10 cellular contexts compared by ENCODE assay signal in genomic region chr15:37289109-37289765, GRCh38.
DNase-seq lines count a peak whose midpoint lies in the region; ATAC-seq and TF ChIP-seq lines count a peak whose summit lies in the region.
"Had no signal": no experiment of that assay in that cellular context is flagged by ENCODE, and none has a peak within 500 bp of the region (broad histone marks: within the 10 kb centered on the region; RNA-seq: fewer than 3 reads in every experiment).

No MANE protein-coding gene starts in this region.

- no peaks in the 10 kb centered on the region for H3K36me3 ChIP-seq in HEK293 (ENCODE audit: control insufficient read depth in 2 of 2, insufficient read depth in 1 of 2, low read length in 2 of 2)
- H3K36me3 ChIP-seq: thyroid gland had no signal

- H3K9me3 ChIP-seq in AG04450 (ENCODE audit: control insufficient read depth, insufficient read depth, low read length), result no peaks in the 10 kb centered on the region
- no peaks in the 10 kb centered on the region for H3K9me3 ChIP-seq in HEK293 (ENCODE audit: control insufficient read depth, insufficient read depth, low read depth, low read length)
- H3K9me3 ChIP-seq: thyroid gland had no signal

- TF ChIP-seq POLR2A in lower leg skin (IDR thresholded peaks at IDR 0.05), result no peak

- DNase-seq in AG04450 (ENCODE audit: low read depth, low spot score), result no peak
- DNase-seq in iPS DF 19.7 (ENCODE audit: low read depth, low spot score), result peak; percentile 12
- no peak for DNase-seq in lower leg skin (ENCODE audit: low spot score in 2 of 2)
- DNase-seq in SIG-M5 (lab: John Stamatoyannopoulos, UW), result no peak
- no peak for DNase-seq in NCI-H1436 treated with DMSO at 0.1 percent for 48 hours (lab: John Stamatoyannopoulos, UW)
- DNase-seq: NCI-H510A, thyroid gland had no signal

- 48 to 60% methylated on average over 3 of the region's 3 CpGs for whole genome bisulfite sequencing in lower leg skin, 2 donors

- CTCF ChIA-PET in AG04450 (lab: Charles Lee), result no interaction called here
- CTCF ChIA-PET in HEK293 (lab: Yijun Ruan, JAX), result no interaction called here

- no peak overlapping the region for H3K27ac ChIP-seq in AG04450 (ENCODE audit: low read depth, low read length)
- H3K27ac ChIP-seq in HEK293 (ENCODE audit: extremely low read depth, low read depth, low read length), result no peak overlapping the region
- H3K27ac ChIP-seq: thyroid gland had no signal

- H3K4me1 ChIP-seq in HEK293 (ENCODE audit: control insufficient read depth, insufficient read depth, low read length), result no peaks in the 10 kb centered on the region
- H3K4me1 ChIP-seq: thyroid gland had no signal

- H3K4me3 ChIP-seq in AG04450 (ENCODE audit: low read depth, low read length), result no peak overlapping the region
- H3K4me3 ChIP-seq in HEK293 (ENCODE audit: low read depth, low read length), result no peak overlapping the region
- H3K4me3 ChIP-seq in lower leg skin (ENCODE audit: low read depth, poor library complexity, severe bottlenecking), result no peak overlapping the region
- H3K4me3 ChIP-seq: thyroid gland had no signal

- peak; percentile 93 for ATAC-seq in SK-N-SH treated with all-trans-retinoic acid at 6 μM for 48 hours
- ATAC-seq in GM18907 (IDR thresholded peaks at IDR 0.05; ENCODE audit: unreplicated experiment), result no peak

- H3K27me3 ChIP-seq in AG04450 (ENCODE audit: control insufficient read depth, insufficient read depth, low read length), result no peaks in the 10 kb centered on the region
- H3K27me3 ChIP-seq: thyroid gland had no signal

- TF ChIP-seq CTCF in AG04450 (IDR thresholded peaks at IDR 0.05; ENCODE audit: low read depth, low read length), result peak; percentile 53
- no peak for TF ChIP-seq CTCF in HEK293 (tag by site-specific recombination; IDR thresholded peaks at IDR 0.05)
- TF ChIP-seq CTCF in lower leg skin (IDR thresholded peaks at IDR 0.05), result no peak

- intact Hi-C loops in lower leg skin (cut with DNase I; ENCODE audit: low total_unique reads), result no loop called here

- POLR2A ChIA-PET in AG04450 (lab: Yijun Ruan, JAX), result no interaction called here
- POLR2A ChIA-PET in HEK293 (lab: Yijun Ruan, JAX), result no interaction called here

TF ChIP-seq in HEK293, 187 proteins besides CTCF, POLR2A, EP300 and RAD21:
- TF ChIP-seq ZNF514 (tag by site-specific recombination; IDR thresholded peaks at IDR 0.05) (no peak), ZNF654 (tag by site-specific recombination; IDR thresholded peaks at IDR 0.05; ENCODE audit: low read depth) (0 out of 2 replicates have a peak, but pooled peaks have one; percentile 6), YY2 (tag by site-specific recombination; IDR thresholded peaks at IDR 0.05) (no peak), ZNF26 (tag by site-specific recombination; IDR thresholded peaks at IDR 0.05) (no peak), ZNF169 (tag by site-specific recombination; IDR thresholded peaks at IDR 0.05) (no peak)

TF ChIP-seq in SK-N-SH treated with all-trans-retinoic acid at 6 μM for 48 hours, 23 proteins besides CTCF, POLR2A, EP300 and RAD21:
- TF ChIP-seq GLIS3 (CRISPR knock-in tag; IDR thresholded peaks at IDR 0.05) (no peak), SNAI2 (CRISPR knock-in tag; IDR thresholded peaks at IDR 0.05) (no peak), BACH2 (CRISPR knock-in tag; IDR thresholded peaks at IDR 0.05; ENCODE audit: borderline replicate concordance) (no peak), ZNF8 (CRISPR knock-in tag; IDR thresholded peaks at IDR 0.05) (no peak), ZFP30 (CRISPR knock-in tag; IDR thresholded peaks at IDR 0.05) (no peak), POU6F1 (CRISPR knock-in tag; IDR thresholded peaks at IDR 0.05; ENCODE audit: borderline replicate concordance, low read depth) (no peak), ZNF565 (CRISPR knock-in tag; conservative IDR thresholded peaks at IDR 0.05; ENCODE audit: low read depth) (no peak), ZC3H10 (CRISPR knock-in tag; IDR thresholded peaks at IDR 0.05) (no peak), PPARA (CRISPR knock-in tag; IDR thresholded peaks at IDR 0.05; ENCODE audit: borderline replicate concordance) (no peak)
